In the genomic region with DNA sequence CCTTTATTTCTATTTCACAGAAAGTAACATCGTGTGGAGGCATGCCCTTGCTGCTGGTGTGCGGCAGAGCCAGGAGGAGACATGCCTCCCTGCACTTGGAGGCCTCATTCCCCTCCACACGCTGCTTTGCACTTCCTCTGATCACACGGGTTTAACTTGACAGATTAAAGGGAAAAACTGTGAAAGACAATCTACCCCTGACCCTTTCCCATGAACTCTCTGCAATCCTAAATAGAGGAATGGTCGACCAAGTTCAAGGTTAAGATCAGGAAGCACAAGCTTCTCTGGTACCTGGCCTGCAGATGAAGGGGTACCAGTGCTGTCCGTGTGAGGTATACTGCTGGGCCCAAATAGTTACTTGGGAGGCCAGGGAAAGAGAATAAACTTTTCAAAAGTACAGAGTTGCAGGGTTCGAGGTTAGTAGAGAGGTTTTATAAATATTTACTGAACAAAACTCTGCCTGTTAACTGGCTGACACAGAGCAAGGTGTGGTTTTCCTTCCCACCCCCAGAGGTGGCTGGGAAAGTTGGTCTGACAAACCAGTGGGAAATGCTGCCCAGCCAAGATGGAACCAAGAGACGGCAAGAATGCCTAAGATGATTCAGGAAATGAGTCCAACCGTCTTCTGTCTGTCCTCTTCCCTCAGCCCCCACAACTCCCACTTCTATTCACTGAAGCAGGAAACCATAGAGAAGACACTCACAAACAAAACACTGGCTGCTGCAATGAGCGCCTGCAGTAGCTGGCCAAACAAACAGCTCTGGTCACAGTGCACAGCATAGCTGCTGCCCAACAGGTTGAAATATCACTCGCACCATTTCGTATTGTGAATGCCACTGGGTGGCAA, we compare ENCODE assay signal across 9 cellular contexts.
DNase-seq lines count a peak whose midpoint lies in the region; ATAC-seq, FAIRE-seq and TF ChIP-seq lines count a peak whose summit lies in the region.
"Had no signal": no experiment of that assay in that cellular context is flagged by ENCODE, and none has a peak within 500 bp of the region (broad histone marks: within the 10 kb centered on the region; RNA-seq: fewer than 3 reads in every experiment).

No MANE protein-coding gene starts in this region.

- 9% methylated on average over 12 of the region's 12 CpGs for WGBS in HepG2 (ENCODE audit: low lambda C conversion rate)

- peaks cover 51% of the 10 kb centered on the region for H3K4me1 ChIP-seq in HepG2 (ENCODE audit: insufficient read depth, low read length)

- H3K4me3 ChIP-seq in HepG2 (replicated peaks in 1 of 3; ENCODE audit: insufficient read depth in 1 of 3, low read depth in 2 of 3, low read length in 3 of 3): peak overlapping the region in 1 of 3 experiments; percentile 11; a peak in 1 of 6 replicates

- no peak for TF ChIP-seq EP300 in HepG2 (IDR thresholded peaks at IDR 0.05; ENCODE audit: low read depth in 2 of 2, low read length in 2 of 2)
- TF ChIP-seq EP300 in HepG2 (CRISPR knock-in tag; IDR thresholded peaks at IDR 0.05; ENCODE audit: borderline replicate concordance): no peak

- peak; percentile 96 for DNase-seq in EH (ENCODE audit: low read depth)
- peak; percentile 39 for DNase-seq in HepG2 (ENCODE audit: low spot score)
- no peak for DNase-seq in activated T-cell treated with anti-CD3 and anti-CD28 coated beads, Interleukin-2, amount 50 U/mL, for 48 hours
- DNase-seq in mesenteric fat pad (ENCODE audit: low spot score): no peak
- no peak for DNase-seq in T-helper 2 cell

- H3K9me3 ChIP-seq in HepG2 (ENCODE audit: low read length): no peaks in the 10 kb centered on the region

- in situ Hi-C loops in HepG2 (cut with HindIII; ENCODE audit: extremely low pct_ligation_motif_present, low pct_unique_long_range_greater_than_20kb): no loop called here

- H2AFZ ChIP-seq in HepG2 (ENCODE audit: low read length): no peak overlapping the region

- no peak for TF ChIP-seq CTCF in HepG2 (CRISPR knock-in tag; IDR thresholded peaks at IDR 0.05)

- TF ChIP-seq POLR2A in HepG2 (IDR thresholded peaks at IDR 0.05; ENCODE audit: insufficient read depth in 1 of 2, low read depth in 2 of 2, low read length in 2 of 2): no peak

- H3K4me2 ChIP-seq in HepG2 (ENCODE audit: low read depth, low read length): peak overlapping the region; percentile 60

- H3K9ac ChIP-seq in HepG2 (ENCODE audit: insufficient read depth, low read depth, low read length): no peak overlapping the region

- no peak for TF ChIP-seq RAD21 in HepG2 (CRISPR knock-in tag; IDR thresholded peaks at IDR 0.05)

- H3K79me2 ChIP-seq in HepG2 (ENCODE audit: insufficient read depth, low read length): peaks cover 90% of the 10 kb centered on the region

- H4K20me1 ChIP-seq in HepG2 (ENCODE audit: insufficient read depth, low read length): peaks cover 93% of the 10 kb centered on the region

- H3K27ac ChIP-seq in HepG2 (ENCODE audit: extremely low read length, insufficient read depth, low read length): peak overlapping the region; percentile 56

- H3K27me3 ChIP-seq in HepG2 (ENCODE audit: control insufficient read depth in 1 of 2, insufficient read depth in 2 of 2, low read length in 2 of 2): no peaks in the 10 kb centered on the region

- POLR2A ChIA-PET in HepG2 (lab: Yijun Ruan, JAX): interaction anchor here (1.1 kb wide), 2 partner anchors 10 to 78 kb away, joined by 3 read pairs; no protein-coding TSS in a partner anchor

- ATAC-seq in HG02623 (IDR thresholded peaks at IDR 0.05; ENCODE audit: unreplicated experiment) (peak; percentile 57), SK-N-SH treated with all-trans-retinoic acid at 6 μM for 48 hours (peak; percentile 93), HepG2 (peak; percentile 88), HG02571 (IDR thresholded peaks at IDR 0.05; ENCODE audit: unreplicated experiment) (no peak)

- FAIRE-seq in HepG2 (lab: Jason Lieb, UNC): peak; percentile 74
- FAIRE-seq: H1 had no signal

- intact Hi-C loops in HepG2 (cut with micrococcal nuclease; ENCODE audit: unreplicated experiment): no loop called here

- 0 out of 5 replicates have a peak, but pooled peaks cover 0 to 7% of the 10 kb centered on the region in 2 experiments for H3K36me3 ChIP-seq in HepG2 (replicated peaks in 1 of 2; ENCODE audit: control insufficient read depth in 1 of 2, insufficient read depth in 2 of 2, low read length in 2 of 2)

- CTCF ChIA-PET in HepG2 (lab: Yijun Ruan, JAX; ENCODE audit: low intra/inter-chr PET ratio, low total read pairs): no interaction called here

- BruUV-seq in HepG2 (replicated peaks; lab: Mats Ljungman, UMichigan): no TSS peak

TF ChIP-seq in SK-N-SH treated with all-trans-retinoic acid at 6 μM for 48 hours, 23 proteins besides CTCF, POLR2A, EP300 and RAD21 (continues in another document):
- no peak for TF ChIP-seq TCF4 (CRISPR knock-in tag; IDR thresholded peaks at IDR 0.05; ENCODE audit: borderline replicate concordance)
- TF ChIP-seq, protein P1, sequence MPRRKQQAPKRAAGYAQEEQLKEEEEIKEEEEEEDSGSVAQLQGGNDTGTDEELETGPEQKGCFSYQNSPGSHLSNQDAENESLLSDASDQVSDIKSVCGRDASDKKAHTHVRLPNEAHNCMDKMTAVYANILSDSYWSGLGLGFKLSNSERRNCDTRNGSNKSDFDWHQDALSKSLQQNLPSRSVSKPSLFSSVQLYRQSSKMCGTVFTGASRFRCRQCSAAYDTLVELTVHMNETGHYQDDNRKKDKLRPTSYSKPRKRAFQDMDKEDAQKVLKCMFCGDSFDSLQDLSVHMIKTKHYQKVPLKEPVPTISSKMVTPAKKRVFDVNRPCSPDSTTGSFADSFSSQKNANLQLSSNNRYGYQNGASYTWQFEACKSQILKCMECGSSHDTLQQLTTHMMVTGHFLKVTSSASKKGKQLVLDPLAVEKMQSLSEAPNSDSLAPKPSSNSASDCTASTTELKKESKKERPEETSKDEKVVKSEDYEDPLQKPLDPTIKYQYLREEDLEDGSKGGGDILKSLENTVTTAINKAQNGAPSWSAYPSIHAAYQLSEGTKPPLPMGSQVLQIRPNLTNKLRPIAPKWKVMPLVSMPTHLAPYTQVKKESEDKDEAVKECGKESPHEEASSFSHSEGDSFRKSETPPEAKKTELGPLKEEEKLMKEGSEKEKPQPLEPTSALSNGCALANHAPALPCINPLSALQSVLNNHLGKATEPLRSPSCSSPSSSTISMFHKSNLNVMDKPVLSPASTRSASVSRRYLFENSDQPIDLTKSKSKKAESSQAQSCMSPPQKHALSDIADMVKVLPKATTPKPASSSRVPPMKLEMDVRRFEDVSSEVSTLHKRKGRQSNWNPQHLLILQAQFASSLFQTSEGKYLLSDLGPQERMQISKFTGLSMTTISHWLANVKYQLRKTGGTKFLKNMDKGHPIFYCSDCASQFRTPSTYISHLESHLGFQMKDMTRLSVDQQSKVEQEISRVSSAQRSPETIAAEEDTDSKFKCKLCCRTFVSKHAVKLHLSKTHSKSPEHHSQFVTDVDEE (CRISPR knock-in tag; IDR thresholded peaks at IDR 0.05): no peak
- TF ChIP-seq ZFP30 (CRISPR knock-in tag; IDR thresholded peaks at IDR 0.05): no peak

TF ChIP-seq in HepG2, 621 proteins besides CTCF, POLR2A, EP300 and RAD21 (continues in another document):
- TF ChIP-seq HES4 (CRISPR knock-in tag; IDR thresholded peaks at IDR 0.05; ENCODE audit: borderline replicate concordance) (no peak), HMG20B (CRISPR knock-in tag; conservative IDR thresholded peaks at IDR 0.05) (no peak), PITX1 (CRISPR knock-in tag; IDR thresholded peaks at IDR 0.05) (peak; percentile 76), ZNF30 (CRISPR knock-in tag; IDR thresholded peaks at IDR 0.05) (no peak), CBX2 (IDR thresholded peaks at IDR 0.05; ENCODE audit: low read depth, low read length) (no peak), CBX2 (CRISPR knock-in tag; IDR thresholded peaks at IDR 0.05; ENCODE audit: low read depth) (no peak), SP140L (CRISPR knock-in tag; IDR thresholded peaks at IDR 0.05; ENCODE audit: borderline replicate concordance) (no peak), ZNF766 (CRISPR knock-in tag; IDR thresholded peaks at IDR 0.05; ENCODE audit: borderline replicate concordance) (no peak), ZNF567 (CRISPR knock-in tag; IDR thresholded peaks at IDR 0.05; ENCODE audit: borderline replicate concordance) (no peak), FIP1L1 (IDR thresholded peaks at IDR 0.05; ENCODE audit: borderline replicate concordance, insufficient read depth, low read depth, low read length) (no peak), ZNF564 (CRISPR knock-in tag; IDR thresholded peaks at IDR 0.05) (no peak), AHR (CRISPR knock-in tag; IDR thresholded peaks at IDR 0.05) (no peak), TOPORS (CRISPR knock-in tag; IDR thresholded peaks at IDR 0.05) (no peak), CREM (IDR thresholded peaks at IDR 0.05) (peak; percentile 57), CREM (CRISPR knock-in tag; IDR thresholded peaks at IDR 0.05) (no peak), PHF21A (CRISPR knock-in tag; IDR thresholded peaks at IDR 0.05) (peak; percentile 82), HNRNPUL1 (IDR thresholded peaks at IDR 0.05; ENCODE audit: low read depth, low read length) (no peak)
- TF ChIP-seq, protein P2, sequence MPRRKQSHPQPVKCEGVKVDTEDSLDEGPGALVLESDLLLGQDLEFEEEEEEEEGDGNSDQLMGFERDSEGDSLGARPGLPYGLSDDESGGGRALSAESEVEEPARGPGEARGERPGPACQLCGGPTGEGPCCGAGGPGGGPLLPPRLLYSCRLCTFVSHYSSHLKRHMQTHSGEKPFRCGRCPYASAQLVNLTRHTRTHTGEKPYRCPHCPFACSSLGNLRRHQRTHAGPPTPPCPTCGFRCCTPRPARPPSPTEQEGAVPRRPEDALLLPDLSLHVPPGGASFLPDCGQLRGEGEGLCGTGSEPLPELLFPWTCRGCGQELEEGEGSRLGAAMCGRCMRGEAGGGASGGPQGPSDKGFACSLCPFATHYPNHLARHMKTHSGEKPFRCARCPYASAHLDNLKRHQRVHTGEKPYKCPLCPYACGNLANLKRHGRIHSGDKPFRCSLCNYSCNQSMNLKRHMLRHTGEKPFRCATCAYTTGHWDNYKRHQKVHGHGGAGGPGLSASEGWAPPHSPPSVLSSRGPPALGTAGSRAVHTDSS (CRISPR knock-in tag; conservative IDR thresholded peaks at IDR 0.05): no peak
- TF ChIP-seq, protein P3, sequence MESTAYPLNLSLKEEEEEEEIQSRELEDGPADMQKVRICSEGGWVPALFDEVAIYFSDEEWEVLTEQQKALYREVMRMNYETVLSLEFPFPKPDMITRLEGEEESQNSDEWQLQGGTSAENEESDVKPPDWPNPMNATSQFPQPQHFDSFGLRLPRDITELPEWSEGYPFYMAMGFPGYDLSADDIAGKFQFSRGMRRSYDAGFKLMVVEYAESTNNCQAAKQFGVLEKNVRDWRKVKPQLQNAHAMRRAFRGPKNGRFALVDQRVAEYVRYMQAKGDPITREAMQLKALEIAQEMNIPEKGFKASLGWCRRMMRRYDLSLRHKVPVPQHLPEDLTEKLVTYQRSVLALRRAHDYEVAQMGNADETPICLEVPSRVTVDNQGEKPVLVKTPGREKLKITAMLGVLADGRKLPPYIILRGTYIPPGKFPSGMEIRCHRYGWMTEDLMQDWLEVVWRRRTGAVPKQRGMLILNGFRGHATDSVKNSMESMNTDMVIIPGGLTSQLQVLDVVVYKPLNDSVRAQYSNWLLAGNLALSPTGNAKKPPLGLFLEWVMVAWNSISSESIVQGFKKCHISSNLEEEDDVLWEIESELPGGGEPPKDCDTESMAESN (CRISPR knock-in tag; conservative IDR thresholded peaks at IDR 0.05): no peak

Comparison
In these comparisons a context has a peak if more than half of its experiments do, and no peak if none do; other contexts are left out.
1. DNase-seq: peak in EH (single experiment) and HepG2 (single experiment); none in activated T-cell treated with anti-CD3 and anti-CD28 coated beads, Interleukin-2, amount 50 U/mL, for 48 hours (0 of 2), mesenteric fat pad (single experiment) and T-helper 2 cell (0 of 5).